Comparison of ENCODE assay signal across 13 cellular contexts in the genomic region with DNA sequence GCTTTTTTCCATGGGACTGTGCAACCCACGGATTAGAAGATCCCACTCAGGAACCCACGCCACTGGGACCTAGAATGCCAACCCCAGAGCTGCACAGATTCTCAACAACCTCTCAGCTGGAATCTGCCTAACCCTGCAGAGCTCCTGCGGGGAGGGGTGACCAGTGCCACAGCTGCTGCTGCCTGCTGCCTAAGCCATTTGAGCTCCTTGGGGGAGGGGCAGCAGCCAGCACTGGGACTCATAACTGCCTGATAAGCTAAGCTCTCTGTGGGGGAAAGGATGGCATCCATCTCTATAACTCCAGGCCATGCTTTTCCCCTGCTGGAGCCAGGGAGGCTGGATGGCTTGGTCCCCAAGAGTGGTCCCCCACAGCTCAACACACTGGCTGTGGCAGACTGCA.
DNase-seq lines count a peak whose midpoint lies in the region; ATAC-seq and TF ChIP-seq lines count a peak whose summit lies in the region.
"Had no signal": no experiment of that assay in that cellular context is flagged by ENCODE, and none has a peak within 500 bp of the region (broad histone marks: within the 10 kb centered on the region; RNA-seq: fewer than 3 reads in every experiment).

No MANE protein-coding gene starts in this region.

- H3K9me3 Mint-ChIP-seq in glutamatergic neuron (ENCODE audit: unreplicated experiment): peaks cover 7% of the 10 kb centered on the region

- intact Hi-C loops in left colon (cut with DNase I, micrococcal nuclease): no loop called here

- DNase-seq in NCI-H2227 (lab: John Stamatoyannopoulos, UW; ENCODE audit: unreplicated experiment) (peak; percentile 27), NCI-H2227 treated with DMSO at 0.1 percent for 48 hours (lab: John Stamatoyannopoulos, UW) (no peak), NCI-H82 treated with DMSO at 0.1 percent for 48 hours (lab: John Stamatoyannopoulos, UW; ENCODE audit: unreplicated experiment) (peak; percentile 47), glutamatergic neuron (peak; percentile 64), left colon (no peak)
- no peak for DNase-seq in stimulated activated CD4-positive, alpha-beta T cell treated with anti-CD3 and anti-CD28 coated beads, Interleukin-12 subunit alpha, Interleukin-12 subunit beta, amount 100 ng/mL, for 4 hours
- DNase-seq: C1 segment of cervical spinal cord, EL, MM.1S, NCI-H1092 treated with DMSO at 0.1 percent for 48 hours, NCI-H2107, RPMI8226 had no signal

- H3K4me3 Mint-ChIP-seq in glutamatergic neuron (ENCODE audit: unreplicated experiment): no peak overlapping the region

- no peak overlapping the region for H3K27ac Mint-ChIP-seq in glutamatergic neuron (ENCODE audit: unreplicated experiment)

- H3K27me3 Mint-ChIP-seq in glutamatergic neuron (ENCODE audit: unreplicated experiment): peaks cover 5% of the 10 kb centered on the region

- no peak for TF ChIP-seq CTCF in glutamatergic neuron (IDR thresholded peaks at IDR 0.05; ENCODE audit: partially characterized antibody, unreplicated experiment)

- ATAC-seq in HG03159 (IDR thresholded peaks at IDR 0.05; ENCODE audit: unreplicated experiment): no peak
- no peak for ATAC-seq in left colon

- peaks cover 24% of the 10 kb centered on the region for H3K36me3 Mint-ChIP-seq in glutamatergic neuron (ENCODE audit: unreplicated experiment)

- peaks cover 2% of the 10 kb centered on the region for H3K4me1 Mint-ChIP-seq in glutamatergic neuron (ENCODE audit: low read depth, unreplicated experiment)

Comparison
In these comparisons a context has a peak if more than half of its experiments do, and no peak if none do; other contexts are left out.
1. DNase-seq: peak in NCI-H2227 (single experiment), NCI-H82 treated with DMSO at 0.1 percent for 48 hours (single experiment) and glutamatergic neuron (single experiment); none in NCI-H2227 treated with DMSO at 0.1 percent for 48 hours (single experiment), left colon (0 of 2) and stimulated activated CD4-positive, alpha-beta T cell treated with anti-CD3 and anti-CD28 coated beads, Interleukin-12 subunit alpha, Interleukin-12 subunit beta, amount 100 ng/mL, for 4 hours (single experiment).